ENCODE assay signal across 8 cellular contexts in the genomic region with DNA sequence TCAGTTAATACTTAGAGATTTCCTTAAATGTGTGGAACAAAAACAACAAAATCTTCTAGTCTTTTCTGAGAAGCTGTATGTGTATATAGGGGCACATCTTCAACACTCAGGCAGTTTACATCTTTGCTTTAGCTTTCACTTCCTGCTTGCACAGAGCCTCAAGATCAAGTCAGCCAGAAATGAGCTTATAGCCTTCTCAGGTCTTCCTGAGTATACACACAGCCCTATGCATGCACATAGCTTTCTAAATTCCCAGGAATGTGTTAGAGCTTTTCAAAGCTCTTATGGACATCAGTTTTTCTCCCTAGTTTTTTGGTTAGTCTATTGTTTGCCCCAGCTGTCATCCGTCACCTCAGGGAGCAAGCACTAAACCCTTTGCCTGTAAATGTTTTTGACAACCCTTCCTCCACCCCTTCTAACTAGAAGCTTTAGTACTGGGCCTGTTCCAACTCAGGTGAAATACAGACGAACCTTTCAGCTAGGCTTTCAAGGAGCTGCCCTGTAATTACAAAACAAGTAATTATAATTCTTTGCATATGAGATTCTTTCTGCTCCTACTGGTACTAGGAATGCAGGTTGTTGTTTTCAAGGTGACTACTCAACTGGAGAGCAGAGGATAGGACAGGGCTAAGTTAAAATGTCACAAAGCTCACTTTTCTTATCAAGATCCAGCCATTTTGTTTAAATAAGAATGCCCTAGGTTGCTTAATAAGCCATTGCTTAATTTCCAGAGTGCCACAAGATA. TPM values are rescaled to one million over a fixed set of nuclear protein-coding genes. Genes with fewer than 3 reads are reported as not detected.
DNase-seq lines count a peak whose midpoint lies in the region; ATAC-seq lines count a peak whose summit lies in the region.

No MANE protein-coding gene starts in this region.

- peak overlapping the region in 1 of 2 donors; percentile 19 for H3K4me3 Mint-ChIP-seq in activated T-cell treated with anti-CD3 and anti-CD28 coated beads, Interleukin-2, amount 50 U/mL, for 72 hours
- H3K4me3 Mint-ChIP-seq in stimulated activated naive B cell treated with anti-CD40 and anti-IgM and Interleukin-4, amounts not matched to agents 10 μg/mL and 1 μg/mL and 100 μg/mL, for 72 hours, result peak overlapping the region; percentile 12 to 21
- no peak overlapping the region for H3K4me3 Mint-ChIP-seq in T-helper 2 cell treated with Interferon-gamma antibody and Interleukin-4, amounts not matched to agents 5 μg/mL and 100 μg/mL, for 36 hours

- no peaks in the 10 kb centered on the region for H3K27me3 Mint-ChIP-seq in activated T-cell treated with anti-CD3 and anti-CD28 coated beads, Interleukin-2, amount 50 U/mL, for 72 hours (ENCODE audit: low read depth)
- H3K27me3 Mint-ChIP-seq in stimulated activated naive B cell treated with anti-CD40 and anti-IgM and Interleukin-4, amounts not matched to agents 10 μg/mL and 1 μg/mL and 100 μg/mL, for 72 hours, result no peaks in the 10 kb centered on the region
- peaks cover 14% of the 10 kb centered on the region for H3K27me3 Mint-ChIP-seq in T-helper 2 cell treated with Interferon-gamma antibody and Interleukin-4, amounts not matched to agents 5 μg/mL and 100 μg/mL, for 36 hours (ENCODE audit: low read depth)

- no peak for DNase-seq in activated T-cell treated with anti-CD3 and anti-CD28 coated beads, Interleukin-2, amount 50 U/mL, for 72 hours
- no peak for DNase-seq in activated T-cell treated with anti-CD3 and anti-CD28 coated beads for 4 hours
- DNase-seq in RPMI8226, result peak; percentile 49
- DNase-seq in stimulated activated naive B cell treated with anti-CD40 and anti-IgM and Interleukin-4, amounts not matched to agents 10 μg/mL and 1 μg/mL and 100 μg/mL, for 72 hours, result no peak
- DNase-seq in DMS 273 (lab: John Stamatoyannopoulos, UW; ENCODE audit: unreplicated experiment), result no peak
- DNase-seq in T-helper 2 cell treated with Interferon-gamma antibody and Interleukin-4, amounts not matched to agents 5 μg/mL and 100 μg/mL, for 36 hours (ENCODE audit: low spot score), result no peak
- no peak for DNase-seq in hepatic stellate cell (ENCODE audit: low spot score)

- H3K4me1 Mint-ChIP-seq in activated T-cell treated with anti-CD3 and anti-CD28 coated beads, Interleukin-2, amount 50 U/mL, for 72 hours (ENCODE audit: low read depth), result peaks cover 17% of the 10 kb centered on the region
- peaks cover 27 to 38% of the 10 kb centered on the region in 2 donors for H3K4me1 Mint-ChIP-seq in stimulated activated naive B cell treated with anti-CD40 and anti-IgM and Interleukin-4, amounts not matched to agents 10 μg/mL and 1 μg/mL and 100 μg/mL, for 72 hours
- H3K4me1 Mint-ChIP-seq in T-helper 2 cell treated with Interferon-gamma antibody and Interleukin-4, amounts not matched to agents 5 μg/mL and 100 μg/mL, for 36 hours (ENCODE audit: low read depth), result peaks cover 15% of the 10 kb centered on the region

- peak overlapping the region; percentile 22 for H3K27ac Mint-ChIP-seq in activated T-cell treated with anti-CD3 and anti-CD28 coated beads, Interleukin-2, amount 50 U/mL, for 72 hours
- H3K27ac Mint-ChIP-seq in stimulated activated naive B cell treated with anti-CD40 and anti-IgM and Interleukin-4, amounts not matched to agents 10 μg/mL and 1 μg/mL and 100 μg/mL, for 72 hours, result peak overlapping the region; percentile 80
- no peak overlapping the region for H3K27ac Mint-ChIP-seq in T-helper 2 cell treated with Interferon-gamma antibody and Interleukin-4, amounts not matched to agents 5 μg/mL and 100 μg/mL, for 36 hours

- peaks cover 6 to 17% of the 10 kb centered on the region in 2 donors for H3K36me3 Mint-ChIP-seq in activated T-cell treated with anti-CD3 and anti-CD28 coated beads, Interleukin-2, amount 50 U/mL, for 72 hours (ENCODE audit: insufficient read depth in 2 of 2)
- peaks cover 0 to 13% of the 10 kb centered on the region in 2 donors for H3K36me3 Mint-ChIP-seq in stimulated activated naive B cell treated with anti-CD40 and anti-IgM and Interleukin-4, amounts not matched to agents 10 μg/mL and 1 μg/mL and 100 μg/mL, for 72 hours
- H3K36me3 Mint-ChIP-seq in T-helper 2 cell treated with Interferon-gamma antibody and Interleukin-4, amounts not matched to agents 5 μg/mL and 100 μg/mL, for 36 hours (ENCODE audit: low read depth), result peaks cover 3% of the 10 kb centered on the region

- peak; percentile 46 to 61 for ATAC-seq in activated T-cell treated with anti-CD3 and anti-CD28 coated beads, Interleukin-2, amount 50 U/mL, for 72 hours (replicated peaks in 1 of 2)
- ATAC-seq in HG02852 (IDR thresholded peaks at IDR 0.05; ENCODE audit: unreplicated experiment), result peak; percentile 91
- peak; percentile 97 to 99 for ATAC-seq in stimulated activated naive B cell treated with anti-CD40 and anti-IgM and Interleukin-4, amounts not matched to agents 10 μg/mL and 1 μg/mL and 100 μg/mL, for 72 hours (replicated peaks)

- H3K9me3 Mint-ChIP-seq in activated T-cell treated with anti-CD3 and anti-CD28 coated beads, Interleukin-2, amount 50 U/mL, for 72 hours, result peaks cover 8% of the 10 kb centered on the region in 2 donors
- peaks cover 6 to 10% of the 10 kb centered on the region in 2 donors for H3K9me3 Mint-ChIP-seq in stimulated activated naive B cell treated with anti-CD40 and anti-IgM and Interleukin-4, amounts not matched to agents 10 μg/mL and 1 μg/mL and 100 μg/mL, for 72 hours
- H3K9me3 Mint-ChIP-seq in T-helper 2 cell treated with Interferon-gamma antibody and Interleukin-4, amounts not matched to agents 5 μg/mL and 100 μg/mL, for 36 hours, result peaks cover 17% of the 10 kb centered on the region

RNA-seq across cellular contexts. Expression of a gene that starts 22.6 kb away (rescaled TPM):
- total RNA-seq in activated T-cell treated with anti-CD3 and anti-CD28 coated beads, Interleukin-2, amount 50 U/mL, for 72 hours, result 10 to 100 TPM; 22.3 to 24.3 TPM
